8 cellular contexts compared by ENCODE assay signal in the genomic region with DNA sequence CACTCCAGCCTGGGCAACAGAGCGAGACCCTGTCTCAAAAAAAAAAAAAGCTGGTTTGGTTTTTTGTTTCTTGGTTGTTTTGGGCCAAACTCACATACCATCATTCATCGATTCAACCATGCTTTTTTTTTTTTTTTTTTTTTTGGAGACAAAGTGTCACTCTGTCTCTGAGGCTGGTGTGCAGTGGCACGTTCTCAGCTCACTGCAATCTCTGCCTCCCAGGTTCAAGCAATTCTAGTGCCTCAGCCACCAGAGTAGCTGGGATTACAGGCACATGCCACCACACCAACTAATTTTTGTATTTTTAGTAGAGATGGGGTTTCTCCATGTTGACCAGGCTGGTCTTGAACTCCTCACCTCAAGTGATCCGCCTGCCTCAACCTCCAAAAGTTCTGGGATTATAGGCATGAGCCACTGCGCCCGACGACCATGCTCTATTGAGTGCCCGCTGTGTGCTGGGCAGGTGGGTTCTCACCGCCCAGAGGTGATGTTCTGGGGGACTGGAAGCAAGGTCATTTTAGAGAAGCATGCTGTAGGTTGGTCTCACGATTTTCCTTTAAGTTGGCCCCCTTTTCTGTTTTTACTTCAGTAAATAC. TPM values are rescaled to one million over a fixed set of nuclear protein-coding genes. Genes with fewer than 3 reads are reported as not detected.
DNase-seq lines count a peak whose midpoint lies in the region; ATAC-seq and TF ChIP-seq lines count a peak whose summit lies in the region.

No MANE protein-coding gene starts in this region.

- intact Hi-C loops in naive thymus-derived CD4-positive, alpha-beta T cell (cut with micrococcal nuclease): loop anchor here (1.0 to 5.0 kb wide), 5 partner anchors 8 to 128 kb away; a partner anchor contains a TSS
- intact Hi-C loops in tibial artery (cut with DNase I; ENCODE audit: low total_unique reads): no loop called here

- peak overlapping the region; percentile 89 for H3K4me3 Mint-ChIP-seq in activated naive CD4-positive, alpha-beta T cell treated with anti-CD3 and anti-CD28 coated beads, Interleukin-2, amount 10 ng/mL, durations not matched to agents 7 days and 5 days
- H3K4me3 Mint-ChIP-seq in activated naive CD8-positive, alpha-beta T cell treated with anti-CD3 and anti-CD28 coated beads for 36 hours: peak overlapping the region; percentile 70
- H3K4me3 Mint-ChIP-seq in naive thymus-derived CD4-positive, alpha-beta T cell: peak overlapping the region; percentile 71 to 96 (median 91)

- H3K9me3 ChIP-seq in naive thymus-derived CD4-positive, alpha-beta T cell (ENCODE audit: control insufficient read depth in 2 of 3, low read length in 3 of 3): no peaks in the 10 kb centered on the region
- H3K9me3 ChIP-seq in tibial artery: no peaks in the 10 kb centered on the region

- CTCF ChIA-PET in activated naive CD4-positive, alpha-beta T cell treated with anti-CD3 and anti-CD28 coated beads, Interleukin-2, amount 10 ng/mL, durations not matched to agents 7 days and 5 days (lab: Charles Lee): interaction anchor here (0.8 to 6.6 kb wide), 2 partner anchors 10 to 33 kb away, joined by 4 to 73 read pairs; a partner anchor contains a TSS
- CTCF ChIA-PET in naive thymus-derived CD4-positive, alpha-beta T cell (lab: Charles Lee): interaction anchor here (0.6 to 1.5 kb wide), 4 partner anchors 15 to 48 kb away, joined by 3 to 6 read pairs (median 4); no protein-coding TSS in a partner anchor

- H3K4me1 Mint-ChIP-seq in activated naive CD4-positive, alpha-beta T cell treated with anti-CD3 and anti-CD28 coated beads, Interleukin-2, amount 10 ng/mL, durations not matched to agents 7 days and 5 days: peaks cover 81% of the 10 kb centered on the region
- H3K4me1 Mint-ChIP-seq in activated naive CD8-positive, alpha-beta T cell treated with anti-CD3 and anti-CD28 coated beads for 36 hours: peaks cover 69% of the 10 kb centered on the region
- H3K4me1 Mint-ChIP-seq in naive thymus-derived CD4-positive, alpha-beta T cell: peaks cover 45 to 74% (median 66%) of the 10 kb centered on the region in 7 donors

- H3K27me3 Mint-ChIP-seq in activated naive CD4-positive, alpha-beta T cell treated with anti-CD3 and anti-CD28 coated beads, Interleukin-2, amount 10 ng/mL, durations not matched to agents 7 days and 5 days: no peaks in the 10 kb centered on the region
- H3K27me3 Mint-ChIP-seq in activated naive CD8-positive, alpha-beta T cell treated with anti-CD3 and anti-CD28 coated beads for 36 hours: no peaks in the 10 kb centered on the region
- H3K27me3 Mint-ChIP-seq in naive thymus-derived CD4-positive, alpha-beta T cell: no peaks in the 10 kb centered on the region

- H3K4me1 ChIP-seq in naive thymus-derived CD4-positive, alpha-beta T cell (ENCODE audit: control insufficient read depth in 2 of 2, insufficient read depth in 2 of 2, low read length in 2 of 2): peaks cover 44 to 45% of the 10 kb centered on the region in 2 donors
- H3K4me1 ChIP-seq in tibial artery: peaks cover 8 to 55% (median 41%) of the 10 kb centered on the region in 4 donors

- ATAC-seq in naive thymus-derived CD4-positive, alpha-beta T cell: no peak
- ATAC-seq in GM21381 (IDR thresholded peaks at IDR 0.05; ENCODE audit: unreplicated experiment): no peak
- no peak for ATAC-seq in HG02798 (IDR thresholded peaks at IDR 0.05; ENCODE audit: poor library complexity, unreplicated experiment)

- no peaks in the 10 kb centered on the region for H3K9me3 Mint-ChIP-seq in activated naive CD4-positive, alpha-beta T cell treated with anti-CD3 and anti-CD28 coated beads, Interleukin-2, amount 10 ng/mL, durations not matched to agents 7 days and 5 days
- H3K9me3 Mint-ChIP-seq in activated naive CD8-positive, alpha-beta T cell treated with anti-CD3 and anti-CD28 coated beads for 36 hours: peaks cover 7% of the 10 kb centered on the region
- peaks cover 0 to 2% (median 0%) of the 10 kb centered on the region in 11 donors for H3K9me3 Mint-ChIP-seq in naive thymus-derived CD4-positive, alpha-beta T cell

- H3K4me3 ChIP-seq in naive thymus-derived CD4-positive, alpha-beta T cell (ENCODE audit: low read length): no peak overlapping the region
- no peak overlapping the region for H3K4me3 ChIP-seq in tibial artery

- peak overlapping the region; percentile 92 for H3K27ac ChIP-seq in naive thymus-derived CD4-positive, alpha-beta T cell (ENCODE audit: low read depth, low read length)
- H3K27ac ChIP-seq in tibial artery: peak overlapping the region; percentile 95 to 99

- POLR2A ChIA-PET in naive thymus-derived CD4-positive, alpha-beta T cell (lab: Charles Lee): interaction anchor here (1.1 to 6.7 kb wide), 6 partner anchors 9 to 37 kb away, joined by 4 to 216 read pairs (median 36); a partner anchor contains a TSS

- no peaks in the 10 kb centered on the region for H3K36me3 ChIP-seq in naive thymus-derived CD4-positive, alpha-beta T cell (ENCODE audit: control insufficient read depth in 2 of 3, insufficient read depth in 3 of 3, low read length in 3 of 3)
- H3K36me3 ChIP-seq in tibial artery: no peaks in the 10 kb centered on the region

- H3K27ac Mint-ChIP-seq in activated naive CD4-positive, alpha-beta T cell treated with anti-CD3 and anti-CD28 coated beads, Interleukin-2, amount 10 ng/mL, durations not matched to agents 7 days and 5 days: peak overlapping the region; percentile 96
- peak overlapping the region; percentile 95 for H3K27ac Mint-ChIP-seq in activated naive CD8-positive, alpha-beta T cell treated with anti-CD3 and anti-CD28 coated beads for 36 hours
- peak overlapping the region; percentile 87 to 100 (median 96) for H3K27ac Mint-ChIP-seq in naive thymus-derived CD4-positive, alpha-beta T cell

- no peaks in the 10 kb centered on the region for H3K27me3 ChIP-seq in naive thymus-derived CD4-positive, alpha-beta T cell (ENCODE audit: control insufficient read depth in 2 of 2, insufficient read depth in 2 of 2, low read length in 2 of 2)
- no peaks in the 10 kb centered on the region for H3K27me3 ChIP-seq in tibial artery

- H3K36me3 Mint-ChIP-seq in activated naive CD4-positive, alpha-beta T cell treated with anti-CD3 and anti-CD28 coated beads, Interleukin-2, amount 10 ng/mL, durations not matched to agents 7 days and 5 days: peaks cover 16% of the 10 kb centered on the region
- peaks cover 15% of the 10 kb centered on the region for H3K36me3 Mint-ChIP-seq in activated naive CD8-positive, alpha-beta T cell treated with anti-CD3 and anti-CD28 coated beads for 36 hours
- peaks cover 0 to 12% (median 0%) of the 10 kb centered on the region in 5 donors for H3K36me3 Mint-ChIP-seq in naive thymus-derived CD4-positive, alpha-beta T cell

- TF ChIP-seq CTCF in tibial artery (IDR thresholded peaks at IDR 0.05): no peak

- no peak for DNase-seq in activated naive CD4-positive, alpha-beta T cell treated with anti-CD3 and anti-CD28 coated beads, Interleukin-2, amount 10 ng/mL, durations not matched to agents 7 days and 5 days
- no peak for DNase-seq in activated naive CD4-positive, alpha-beta T cell treated with anti-CD3 and anti-CD28 coated beads, Interleukin-2, amount 50 U/mL, for 16 hours
- DNase-seq in activated naive CD8-positive, alpha-beta T cell treated with anti-CD3 and anti-CD28 coated beads for 36 hours: peak; percentile 37
- no peak for DNase-seq in naive thymus-derived CD4-positive, alpha-beta T cell
- no peak for DNase-seq in tibial artery
- DNase-seq in OCI-M2 (lab: John Stamatoyannopoulos, UW; ENCODE audit: unreplicated experiment): no peak

RNA-seq across cellular contexts. Expression of a gene that starts 8.1 kb away (rescaled TPM):
- total RNA-seq in activated naive CD8-positive, alpha-beta T cell treated with anti-CD3 and anti-CD28 coated beads for 36 hours: 100 to 1,000 TPM; 379 to 398 TPM
- total RNA-seq in naive thymus-derived CD4-positive, alpha-beta T cell: 1,000 to 10,000 TPM in 2 of 5 experiments, 100 to 1,000 TPM in 3; 196 to 1,360 (median 279) TPM
- 10 to 100 TPM; 29.0 to 67.3 TPM for polyA plus RNA-seq in naive thymus-derived CD4-positive, alpha-beta T cell

RNA-seq across cellular contexts. Expression of a gene that starts 15.3 kb away (rescaled TPM):
- under 1 TPM; 0.29 to 0.32 TPM for total RNA-seq in activated naive CD8-positive, alpha-beta T cell treated with anti-CD3 and anti-CD28 coated beads for 36 hours
- total RNA-seq in naive thymus-derived CD4-positive, alpha-beta T cell: 10 to 100 TPM in 2 of 5 experiments, 1 to 10 TPM in 3; 4.7 to 28.3 (median 9.1) TPM
- under 1 TPM; 0.19 to 0.24 TPM for polyA plus RNA-seq in naive thymus-derived CD4-positive, alpha-beta T cell

RNA-seq across cellular contexts. Expression of a gene that starts 33.3 kb away (rescaled TPM):
- 100 to 1,000 TPM; 419 to 435 TPM for total RNA-seq in activated naive CD8-positive, alpha-beta T cell treated with anti-CD3 and anti-CD28 coated beads for 36 hours
- total RNA-seq in naive thymus-derived CD4-positive, alpha-beta T cell: 100 to 1,000 TPM in 1 of 5 experiments, 10 to 100 TPM in 4; 45.3 to 131 (median 56.2) TPM
- polyA plus RNA-seq in naive thymus-derived CD4-positive, alpha-beta T cell: 100 to 1,000 TPM; 123 to 163 TPM

RNA-seq across cellular contexts. Expression of a gene that starts 50.8 kb away (rescaled TPM):
- 10 to 100 TPM; 15.7 to 17.8 TPM for total RNA-seq in activated naive CD8-positive, alpha-beta T cell treated with anti-CD3 and anti-CD28 coated beads for 36 hours
- 10 to 100 TPM; 26.6 to 57.1 (median 43.8) TPM for total RNA-seq in naive thymus-derived CD4-positive, alpha-beta T cell
- 10 to 100 TPM in 1 of 2 donors, 1 to 10 TPM in 1; 9.4 to 11.1 TPM for polyA plus RNA-seq in naive thymus-derived CD4-positive, alpha-beta T cell

Comparison
In these comparisons a context has a peak if more than half of its experiments do, and no peak if none do; other contexts are left out.
1. RNA of a gene that starts 15.3 kb away (total RNA-seq): 4.7 to 28.3 TPM in naive thymus-derived CD4-positive, alpha-beta T cell; 0.29 to 0.32 TPM in activated naive CD8-positive, alpha-beta T cell treated with anti-CD3 and anti-CD28 coated beads for 36 hours; every median in the first group is over 4 times any median in the second.
2. Peak in every context shown above with its lines, with median percentiles within 50 percentile points of each other: H3K27ac Mint-ChIP-seq and H3K4me3 Mint-ChIP-seq.